8 cellular contexts compared by ENCODE assay signal in the genomic region with DNA sequence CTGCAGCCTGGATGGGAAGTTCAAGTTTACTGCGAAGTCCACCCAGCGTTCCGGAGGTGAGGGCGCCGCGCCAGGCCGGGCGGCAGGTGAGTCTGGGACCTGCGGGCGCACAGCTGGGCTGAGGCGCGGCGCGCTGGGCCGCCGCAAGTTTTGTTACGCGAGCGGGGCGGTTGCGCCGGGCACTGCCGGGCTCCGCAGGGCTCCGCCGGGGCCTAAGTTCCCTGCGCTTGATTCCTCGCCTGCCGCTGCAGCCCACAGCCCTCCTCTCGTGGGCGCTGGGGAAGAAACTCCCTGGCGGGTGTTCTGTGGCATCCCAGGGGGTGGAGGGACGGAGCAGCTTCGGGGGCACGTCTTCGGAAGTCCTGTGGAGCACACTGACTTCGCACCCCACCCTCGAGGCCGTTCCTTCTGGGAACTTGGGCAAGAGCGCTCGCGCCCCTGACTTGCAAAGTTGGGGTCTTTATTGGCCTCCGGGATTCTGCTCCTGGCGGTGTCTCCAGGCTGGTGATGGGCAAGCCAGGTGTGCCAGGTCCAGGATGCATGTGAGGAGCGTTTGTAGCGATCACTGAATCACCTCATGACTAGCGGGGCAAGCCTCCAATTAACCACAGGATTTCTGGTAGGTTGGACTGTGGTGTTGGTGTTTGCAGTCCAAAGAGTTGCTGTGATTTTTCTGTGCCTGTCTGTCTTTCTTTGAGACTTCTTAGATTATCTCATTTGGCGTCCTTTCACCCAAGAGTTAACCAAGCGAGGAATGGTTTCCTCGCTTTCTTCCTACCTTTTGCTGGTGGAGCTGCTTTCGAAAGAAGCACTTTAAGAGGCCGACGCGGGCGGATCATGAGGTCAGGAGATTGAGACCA. TPM values are rescaled to one million over a fixed set of nuclear protein-coding genes. Genes with fewer than 3 reads are reported as not detected.
DNase-seq lines count a peak whose midpoint lies in the region; ATAC-seq and TF ChIP-seq lines count a peak whose summit lies in the region.
"Not testable (repeated sequence)": the region's sequence is repeated elsewhere in the genome, so short reads cannot be mapped to it uniquely, and the experiment has no call there.

No MANE protein-coding gene starts in this region.

- not testable (repeated sequence) for TF ChIP-seq CTCF in nephron (IDR thresholded peaks at IDR 0.05; ENCODE audit: unreplicated experiment in 3 of 3); thoracic aorta (IDR thresholded peaks at IDR 0.05)

- not testable (repeated sequence) for H3K9me3 Mint-ChIP-seq in nephron

- not testable (repeated sequence) for H3K27me3 Mint-ChIP-seq in nephron (ENCODE audit: low read depth)

- H3K27ac ChIP-seq in thoracic aorta: peak overlapping the region; percentile 78 to 90

- intact Hi-C loops in Right ventricle myocardium inferior (cut with DNase I): not testable (repeated sequence)

- peak overlapping the region; percentile 88 to 98 (median 88) for H3K27ac Mint-ChIP-seq in nephron

- peak; percentile 42 for ATAC-seq in Right ventricle myocardium inferior
- peak; percentile 75 for ATAC-seq in thoracic aorta (ENCODE audit: insufficient number of reproducible peaks, low FRiP score, low read depth)

- DNase-seq in EL (peak; percentile 14), H7 (peak; percentile 43), HuH-7 (ENCODE audit: low spot score) (peak; percentile 0), SW480 (ENCODE audit: low spot score) (peak; percentile 28), adipocyte (ENCODE audit: low read depth) (peak; percentile 46), Right ventricle myocardium inferior (ENCODE audit: missing footprints) (peak; percentile 62)
- not testable (repeated sequence) for DNase-seq in thoracic aorta (ENCODE audit: low spot score)

- peak overlapping the region; percentile 90 for H3K9ac ChIP-seq in adipocyte (ENCODE audit: low read length)

- H3K36me3 Mint-ChIP-seq in nephron (ENCODE audit: low read depth): not testable (repeated sequence)

- H3K4me3 ChIP-seq in H7 (ENCODE audit: insufficient read depth, low read depth, low read length) (peak overlapping the region; percentile 67), adipocyte (ENCODE audit: low read length) (peak overlapping the region; percentile 85), thoracic aorta (peak overlapping the region; percentile 95)

- not testable (repeated sequence) for H3K4me1 Mint-ChIP-seq in nephron

- not testable (repeated sequence) for H3K4me1 ChIP-seq in adipocyte (ENCODE audit: control insufficient read depth, insufficient read depth, low read length); thoracic aorta (ENCODE audit: control insufficient read depth in 1 of 2, low read depth in 2 of 2)

- not testable (repeated sequence) for H3K9me3 ChIP-seq in adipocyte (ENCODE audit: control insufficient read depth, low read length); thoracic aorta

- not testable (repeated sequence) for H3K36me3 ChIP-seq in H7 (replicated peaks; ENCODE audit: control insufficient read depth, insufficient read depth, low read length); adipocyte (ENCODE audit: control insufficient read depth, insufficient read depth, low read length, severe bottlenecking); thoracic aorta

- peak overlapping the region; percentile 92 to 97 (median 96) for H3K4me3 Mint-ChIP-seq in nephron

- not testable (repeated sequence) for H3K27me3 ChIP-seq in H7 (ENCODE audit: control insufficient read depth, insufficient read depth, low read length); adipocyte (replicated peaks; ENCODE audit: control insufficient read depth, insufficient read depth, low read length); thoracic aorta (replicated peaks; ENCODE audit: insufficient read depth)

RNA-seq across cellular contexts. Expression of a gene that starts 1.0 kb away (rescaled TPM):
- 3.7 and 5.8 TPM in 2 replicates for total RNA-seq in H7 (2014; rRNA removed; shearing (Covaris generic))
- total RNA-seq in Right ventricle myocardium inferior: 2.7 TPM
- total RNA-seq in thoracic aorta: 10 to 100 TPM; 12.2 to 14.8 TPM
